In genomic region chr16:15975172-15975571, GRCh38 we compare ENCODE assay signal across 16 cellular contexts. TPM values are rescaled to one million over a fixed set of nuclear protein-coding genes. Genes with fewer than 3 reads are reported as not detected.
A peak's percentile ranks its signal among the peaks of the same experiment; 100 is the strongest.
DNase-seq lines count a peak whose midpoint lies in the region; ATAC-seq, FAIRE-seq and TF ChIP-seq lines count a peak whose summit lies in the region.
"Had no signal": no experiment of that assay in that cellular context is flagged by ENCODE, and none has a peak within 500 bp of the region (broad histone marks: within the 10 kb centered on the region; RNA-seq: fewer than 3 reads in every experiment).

No MANE protein-coding gene starts in this region.

- no peak overlapping the region for H2AFZ ChIP-seq in astrocyte (ENCODE audit: low read depth, low read length)

- no peak overlapping the region for H3K4me3 Mint-ChIP-seq in astrocyte (ENCODE audit: unreplicated experiment)
- H3K4me3 Mint-ChIP-seq in activated CD4-positive, alpha-beta memory T cell treated with anti-CD3 and anti-CD28 coated beads for 36 hours, result no peak overlapping the region

- ATAC-seq in Panc1 (no peak), thoracic aorta (ENCODE audit: insufficient number of reproducible peaks, low FRiP score, low read depth) (no peak), HG02852 (IDR thresholded peaks at IDR 0.05; ENCODE audit: unreplicated experiment) (no peak), GM21529 (IDR thresholded peaks at IDR 0.05; ENCODE audit: unreplicated experiment) (no peak)
- ATAC-seq: left lobe of liver, Right ventricle myocardium inferior had no signal

- H3K27ac ChIP-seq in Panc1 (ENCODE audit: low read length), result peak overlapping the region; percentile 53
- H3K27ac ChIP-seq in astrocyte (ENCODE audit: low read depth, low read length), result no peak overlapping the region
- peak overlapping the region; percentile 12 for H3K27ac ChIP-seq in muscle layer of colon (ENCODE audit: low read depth, low read length)
- H3K27ac ChIP-seq in thoracic aorta, result peak overlapping the region; percentile 98 to 99
- H3K27ac ChIP-seq: BLaER1 treated with 17β-estradiol and CSF1 and Interleukin-3, amounts not matched to agents 10 nM and 100 nM had no signal

- no peaks in the 10 kb centered on the region for H3K27me3 Mint-ChIP-seq in astrocyte (ENCODE audit: low read depth, unreplicated experiment)
- H3K27me3 Mint-ChIP-seq in activated CD4-positive, alpha-beta memory T cell treated with anti-CD3 and anti-CD28 coated beads for 36 hours, result no peaks in the 10 kb centered on the region

- H3K9me3 ChIP-seq in Panc1 (ENCODE audit: control insufficient read depth, insufficient read depth, low read depth, low read length), result peaks cover 24% of the 10 kb centered on the region; the same call in 1 of the 2 replicates
- H3K9me3 ChIP-seq in astrocyte (ENCODE audit: insufficient read depth, low read depth, low read length), result peaks cover 7% of the 10 kb centered on the region
- H3K9me3 ChIP-seq in muscle layer of colon (ENCODE audit: low read length), result no peaks in the 10 kb centered on the region
- no peaks in the 10 kb centered on the region for H3K9me3 ChIP-seq in thoracic aorta

- FAIRE-seq in astrocyte (lab: Jason Lieb, UNC), result no peak

- TF ChIP-seq CTCF in Panc1 (IDR thresholded peaks at IDR 0.05) (no peak), astrocyte (IDR thresholded peaks at IDR 0.05; ENCODE audit: insufficient read depth, low read depth, low read length) (no peak), thoracic aorta (IDR thresholded peaks at IDR 0.05) (no peak)

- intact Hi-C loops in Panc1 (cut with micrococcal nuclease; ENCODE audit: unreplicated experiment), result no loop called here
- intact Hi-C loops in activated CD4-positive, alpha-beta memory T cell treated with anti-CD3 and anti-CD28 coated beads for 36 hours (cut with micrococcal nuclease), result no loop called here

- H3K9ac ChIP-seq in astrocyte (ENCODE audit: low read length) (no peak overlapping the region), muscle layer of colon (ENCODE audit: low read length) (no peak overlapping the region)
- H3K9ac ChIP-seq: BLaER1 treated with 17β-estradiol and CSF1 and Interleukin-3, amounts not matched to agents 10 nM and 100 nM had no signal

- H3K4me1 ChIP-seq in Panc1 (ENCODE audit: control insufficient read depth, insufficient read depth, low read length), result peaks cover 32% of the 10 kb centered on the region
- H3K4me1 ChIP-seq in astrocyte (ENCODE audit: insufficient read depth, low read length), result peaks cover 14% of the 10 kb centered on the region
- peaks cover 51% of the 10 kb centered on the region for H3K4me1 ChIP-seq in muscle layer of colon (ENCODE audit: insufficient read depth, low read length)
- H3K4me1 ChIP-seq in thoracic aorta (ENCODE audit: control insufficient read depth in 1 of 2, low read depth in 2 of 2), result peaks cover 58 to 87% of the 10 kb centered on the region in 2 donors

- BruUV-seq in Panc1 (replicated peaks; lab: Mats Ljungman, UMichigan), result no TSS peak

- H3K4me3 ChIP-seq in Panc1 (ENCODE audit: low read depth in 2 of 2, low read length in 2 of 2) (no peak overlapping the region), astrocyte (ENCODE audit: insufficient read depth, low read depth, low read length) (no peak overlapping the region), muscle layer of colon (ENCODE audit: low read depth in 1 of 2, low read length in 2 of 2) (no peak overlapping the region), thoracic aorta (peak overlapping the region; percentile 26)
- H3K4me3 ChIP-seq: BLaER1 treated with 17β-estradiol and CSF1 and Interleukin-3, amounts not matched to agents 10 nM and 100 nM; MG63 had no signal

- H3K36me3 Mint-ChIP-seq in astrocyte (ENCODE audit: low read depth, unreplicated experiment), result peaks cover 28% of the 10 kb centered on the region
- peaks cover 56% of the 10 kb centered on the region for H3K36me3 Mint-ChIP-seq in activated CD4-positive, alpha-beta memory T cell treated with anti-CD3 and anti-CD28 coated beads for 36 hours

- H3K4me2 ChIP-seq in astrocyte (ENCODE audit: low read length), result no peak overlapping the region
- H3K4me2 ChIP-seq: BLaER1 treated with 17β-estradiol and CSF1 and Interleukin-3, amounts not matched to agents 10 nM and 100 nM had no signal

- peaks cover 86% of the 10 kb centered on the region for H4K20me1 ChIP-seq in astrocyte (ENCODE audit: insufficient read depth, low read length)

- POLR2A ChIA-PET in Panc1 (lab: Charles Lee), result no interaction called here
- POLR2A ChIA-PET in activated CD4-positive, alpha-beta memory T cell treated with anti-CD3 and anti-CD28 coated beads for 36 hours (lab: Charles Lee), result no interaction called here

- H3K36me3 ChIP-seq in Panc1 (ENCODE audit: control insufficient read depth, insufficient read depth, low read length) (0 out of 2 replicates have a peak, but pooled peaks cover 2% of the 10 kb centered on the region), astrocyte (ENCODE audit: insufficient read depth, low read length) (no peaks in the 10 kb centered on the region), muscle layer of colon (ENCODE audit: insufficient read depth, low read length) (no peaks in the 10 kb centered on the region), thoracic aorta (no peaks in the 10 kb centered on the region)

- H3K27me3 ChIP-seq in Panc1 (ENCODE audit: control insufficient read depth, insufficient read depth, low read length) (no peaks in the 10 kb centered on the region), astrocyte (ENCODE audit: insufficient read depth, low read length) (no peaks in the 10 kb centered on the region), muscle layer of colon (ENCODE audit: control insufficient read depth in 1 of 2, insufficient read depth in 2 of 2, low read length in 2 of 2) (no peaks in the 10 kb centered on the region), thoracic aorta (replicated peaks; ENCODE audit: insufficient read depth) (no peaks in the 10 kb centered on the region)
- H3K27me3 ChIP-seq: BLaER1 treated with 17β-estradiol and CSF1 and Interleukin-3, amounts not matched to agents 10 nM and 100 nM; MG63 had no signal

- CTCF ChIA-PET in Panc1 (lab: Charles Lee), result interaction anchor here (0.5 kb wide), 1 partner anchor 15 kb away, joined by 7 read pairs; no protein-coding TSS in a partner anchor
- CTCF ChIA-PET in activated CD4-positive, alpha-beta memory T cell treated with anti-CD3 and anti-CD28 coated beads for 36 hours (lab: Charles Lee), result interaction anchor here (0.6 kb wide), 1 partner anchor 154 kb away, joined by 3 read pairs; no protein-coding TSS in a partner anchor

- H3K27ac Mint-ChIP-seq in astrocyte (ENCODE audit: unreplicated experiment), result peak overlapping the region; percentile 7
- no peak overlapping the region for H3K27ac Mint-ChIP-seq in activated CD4-positive, alpha-beta memory T cell treated with anti-CD3 and anti-CD28 coated beads for 36 hours

- peaks cover 15% of the 10 kb centered on the region for H3K4me1 Mint-ChIP-seq in astrocyte (ENCODE audit: low read depth, unreplicated experiment)
- H3K4me1 Mint-ChIP-seq in activated CD4-positive, alpha-beta memory T cell treated with anti-CD3 and anti-CD28 coated beads for 36 hours (ENCODE audit: low read depth), result peaks cover 43% of the 10 kb centered on the region

- in situ Hi-C loops in Panc1 (cut with HindIII; ENCODE audit: low pct_unique_long_range_greater_than_20kb, low sequenced_read_pairs), result no loop called here

- DNase-seq in Panc1 (ENCODE audit: low read depth, low spot score), result no peak
- DNase-seq in astrocyte (ENCODE audit: low read depth), result no peak
- DNase-seq in thoracic aorta (ENCODE audit: low spot score), result no peak
- no peak for DNase-seq in activated CD4-positive, alpha-beta memory T cell treated with anti-CD3 and anti-CD28 coated beads for 36 hours
- DNase-seq: activated CD4-positive, CD25-positive, alpha-beta regulatory T cell treated with anti-CD3 and anti-CD28 coated beads, Interleukin-2, amount 50 U/mL, for 72 hours; activated CD8-positive, alpha-beta memory T cell treated with anti-CD3 and anti-CD28 coated beads, Interleukin-2, amount 50 U/mL, for 4 hours; activated naive CD4-positive, alpha-beta T cell; MG63; NCI-H1694; NCI-H2227 treated with DMSO at 0.1 percent for 48 hours had no signal

- H3K79me2 ChIP-seq in astrocyte (ENCODE audit: insufficient read depth, low read length), result peaks cover 93% of the 10 kb centered on the region

- H3K9me3 Mint-ChIP-seq in astrocyte (ENCODE audit: unreplicated experiment), result peaks cover 8% of the 10 kb centered on the region
- H3K9me3 Mint-ChIP-seq in activated CD4-positive, alpha-beta memory T cell treated with anti-CD3 and anti-CD28 coated beads for 36 hours, result peaks cover 45% of the 10 kb centered on the region

RNA-seq across cellular contexts. Expression of gene ABCC1, which starts 25.8 kb away (rescaled TPM):
- total RNA-seq in Panc1 (2021; ENCODE audit: unreplicated experiment), result 296 TPM
- polyA plus RNA-seq in Panc1 (2012; ENCODE audit: insufficient read length), result 397 TPM
- total RNA-seq in astrocyte, result 42.1 and 45.4 TPM in 2 replicates
- total RNA-seq in thoracic aorta, result 10 to 100 TPM; 89.2 to 94.9 TPM
- 10 to 100 TPM; 49.1 to 50.3 TPM for total RNA-seq in activated CD4-positive, alpha-beta memory T cell treated with anti-CD3 and anti-CD28 coated beads for 36 hours
